In the genomic region with DNA sequence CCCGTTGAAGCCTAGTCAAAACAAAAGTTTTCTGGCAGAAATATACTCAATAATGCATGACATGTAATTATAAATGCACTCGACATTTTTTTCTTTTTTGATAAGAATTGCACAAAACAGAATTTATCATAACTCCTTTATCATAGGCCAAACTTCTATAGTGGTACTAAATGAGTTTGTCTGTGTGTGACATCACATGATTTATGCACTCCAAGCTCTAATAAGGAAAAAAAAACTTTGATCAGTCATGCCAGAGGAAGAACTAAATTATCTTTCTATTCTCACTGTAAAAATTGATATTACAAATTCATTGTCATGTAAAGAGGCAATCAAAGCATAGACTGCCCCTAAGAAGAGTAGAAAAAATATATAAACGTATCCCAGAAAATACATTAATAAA, we compare ENCODE assay signal across 1 cellular context.
TF ChIP-seq lines count a peak whose summit lies in the region.

No MANE protein-coding gene starts in this region.

TF ChIP-seq in K562, 482 proteins besides CTCF, POLR2A, EP300 and RAD21 (continued from another document):
- TF ChIP-seq, protein P1, sequence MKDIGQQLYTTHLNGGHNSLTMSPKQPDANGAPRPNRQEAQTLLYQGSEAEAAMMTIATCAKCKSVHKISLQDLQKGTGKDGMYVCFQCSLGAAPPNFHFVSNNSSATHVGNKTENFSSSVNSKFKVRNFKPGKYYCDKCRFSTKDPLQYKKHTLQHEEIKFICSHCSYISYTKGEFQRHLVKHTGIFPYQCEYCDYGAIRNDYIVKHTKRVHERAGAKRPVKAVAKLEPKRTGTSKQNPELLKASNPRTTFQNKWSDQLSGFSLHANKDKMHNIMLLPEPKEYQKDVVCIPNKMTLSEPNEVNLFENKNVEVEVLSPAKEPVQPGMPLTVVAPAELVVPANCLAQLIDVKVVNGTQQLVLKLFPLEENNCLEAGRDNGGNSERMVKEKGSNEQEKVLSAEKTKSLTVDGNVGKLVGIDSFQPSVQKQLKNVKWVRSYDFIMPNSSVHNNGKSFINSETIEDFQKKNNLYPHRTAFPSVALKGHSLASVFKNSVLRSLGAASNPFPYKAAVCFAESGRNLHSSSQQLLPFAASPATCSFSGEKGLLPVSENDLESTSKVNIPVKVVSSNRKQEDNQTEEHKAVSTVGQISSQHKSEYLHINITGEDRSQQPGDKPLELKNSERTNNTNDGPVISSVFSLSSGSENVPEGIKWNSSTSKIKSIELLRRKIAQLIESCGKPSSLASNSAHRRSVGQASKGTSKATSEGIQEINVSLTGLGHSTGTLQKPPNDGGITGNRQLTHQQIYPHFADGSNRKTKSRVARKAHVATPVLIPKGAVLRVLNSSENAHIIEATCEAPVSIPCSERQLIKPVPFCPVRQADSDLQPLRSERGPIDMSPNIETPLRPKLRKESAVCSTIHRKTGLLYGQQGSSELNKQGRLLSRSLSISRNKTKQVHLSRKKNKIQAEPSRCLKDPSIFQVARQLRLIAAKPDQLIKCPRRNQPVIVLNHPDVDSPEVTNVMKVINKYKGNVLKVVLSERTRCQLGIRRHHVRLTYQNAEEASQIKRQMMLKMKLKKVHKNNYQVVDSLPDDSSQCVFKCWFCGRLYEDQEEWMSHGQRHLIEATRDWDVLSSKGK (CRISPR knock-in tag; IDR thresholded peaks at IDR 0.05) = no peak
- TF ChIP-seq, protein P2, sequence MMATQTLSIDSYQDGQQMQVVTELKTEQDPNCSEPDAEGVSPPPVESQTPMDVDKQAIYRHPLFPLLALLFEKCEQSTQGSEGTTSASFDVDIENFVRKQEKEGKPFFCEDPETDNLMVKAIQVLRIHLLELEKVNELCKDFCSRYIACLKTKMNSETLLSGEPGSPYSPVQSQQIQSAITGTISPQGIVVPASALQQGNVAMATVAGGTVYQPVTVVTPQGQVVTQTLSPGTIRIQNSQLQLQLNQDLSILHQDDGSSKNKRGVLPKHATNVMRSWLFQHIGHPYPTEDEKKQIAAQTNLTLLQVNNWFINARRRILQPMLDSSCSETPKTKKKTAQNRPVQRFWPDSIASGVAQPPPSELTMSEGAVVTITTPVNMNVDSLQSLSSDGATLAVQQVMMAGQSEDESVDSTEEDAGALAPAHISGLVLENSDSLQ (IDR thresholded peaks at IDR 0.05) = peak; percentile 74
